Comparison of ENCODE assay signal across 8 cellular contexts in the genomic region with DNA sequence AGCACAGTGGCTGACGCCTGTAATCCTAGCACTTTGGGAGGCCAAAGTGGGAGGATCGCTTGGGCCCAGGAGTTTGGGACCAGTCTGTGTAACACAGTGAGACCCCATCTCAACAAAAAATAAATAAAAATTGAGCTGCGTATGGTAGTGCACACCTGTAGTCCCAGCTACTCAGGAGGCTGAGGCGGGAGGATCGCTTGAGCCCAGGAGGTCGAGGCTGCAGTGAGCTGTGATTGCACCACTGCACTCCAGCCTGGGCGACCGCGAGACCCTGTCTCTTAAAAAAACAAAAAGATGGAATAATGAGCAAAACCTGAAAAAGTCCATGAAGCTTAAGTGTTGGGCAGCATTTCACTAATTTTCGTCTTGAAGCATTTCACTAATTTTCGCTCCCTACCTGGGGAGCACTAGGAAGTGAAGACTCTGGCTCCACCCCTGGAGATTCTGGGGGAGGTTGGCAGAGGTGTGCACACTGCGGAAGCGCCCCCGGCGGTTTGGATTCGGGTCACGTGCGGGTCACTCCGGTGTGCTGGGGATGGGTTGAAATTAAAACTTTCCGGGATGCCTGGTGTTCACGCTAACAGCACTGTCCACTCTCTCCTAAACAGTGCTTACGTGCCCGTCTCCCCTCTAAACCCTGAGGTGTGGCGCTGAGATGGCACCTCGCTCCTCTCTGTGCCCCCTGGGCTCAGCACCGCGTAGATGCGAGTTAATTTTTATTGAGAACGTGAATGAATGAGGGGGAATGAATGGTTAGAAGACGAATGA. TPM values are rescaled to one million over a fixed set of nuclear protein-coding genes. Genes with fewer than 3 reads are reported as not detected.
DNase-seq lines count a peak whose midpoint lies in the region; ATAC-seq and TF ChIP-seq lines count a peak whose summit lies in the region.

No MANE protein-coding gene starts in this region.

- peaks cover 0 to 5% (median 0%) of the 10 kb centered on the region in 4 donors for H3K36me3 ChIP-seq in esophagus muscularis mucosa

- H3K27ac Mint-ChIP-seq in osteocyte (ENCODE audit: unreplicated experiment) = peak overlapping the region; percentile 59

- H3K4me3 Mint-ChIP-seq in osteocyte (ENCODE audit: unreplicated experiment) = peak overlapping the region; percentile 83

- H3K27me3 ChIP-seq in esophagus muscularis mucosa = no peaks in the 10 kb centered on the region

- peaks cover 16% of the 10 kb centered on the region for H3K4me1 Mint-ChIP-seq in osteocyte (ENCODE audit: unreplicated experiment)

- no peak for TF ChIP-seq POLR2A in esophagus muscularis mucosa (IDR thresholded peaks at IDR 0.05; ENCODE audit: low read depth)

- CTCF ChIA-PET in GM10248 (lab: Yijun Ruan, JAX) = interaction anchor here (0.9 to 2.1 kb wide), 4 partner anchors 18 to 101 kb away, joined by 3 to 6 read pairs (median 4); no protein-coding TSS in a partner anchor

- DNase-seq in 8988T (peak; percentile 82), SHP77 treated with DMSO at 0.1 percent for 48 hours (lab: John Stamatoyannopoulos, UW) (peak; percentile 73), esophagus muscularis mucosa (ENCODE audit: extremely low spot score) (no peak), osteocyte (ENCODE audit: extremely low spot score, unreplicated experiment) (no peak), GM10248 (ENCODE audit: extremely low spot score) (no peak), RKO (ENCODE audit: low spot score) (no peak)

- peak overlapping the region; percentile 67 to 81 (median 76) for H3K4me3 ChIP-seq in esophagus muscularis mucosa

- WGBS in esophagus muscularis mucosa = 31% methylated on average over 27 of the region's 30 CpGs

- H3K9me3 Mint-ChIP-seq in osteocyte (ENCODE audit: unreplicated experiment) = no peaks in the 10 kb centered on the region

- intact Hi-C loops in esophagus muscularis mucosa (cut with DNase I) = no loop called here

- peak; percentile 14 for ATAC-seq in GM18502 (IDR thresholded peaks at IDR 0.05; ENCODE audit: poor library complexity, unreplicated experiment)
- ATAC-seq in HG03095 (IDR thresholded peaks at IDR 0.05; ENCODE audit: unreplicated experiment) = peak; percentile 3

- no peaks in the 10 kb centered on the region for H3K36me3 Mint-ChIP-seq in osteocyte (ENCODE audit: unreplicated experiment)

- peaks cover 13 to 24% (median 21%) of the 10 kb centered on the region in 4 donors for H3K4me1 ChIP-seq in esophagus muscularis mucosa

- no peaks in the 10 kb centered on the region for H3K9me3 ChIP-seq in esophagus muscularis mucosa

- no peaks in the 10 kb centered on the region for H3K27me3 Mint-ChIP-seq in osteocyte (ENCODE audit: unreplicated experiment)

- TF ChIP-seq EP300 in esophagus muscularis mucosa (IDR thresholded peaks at IDR 0.05) = no peak

- TF ChIP-seq CTCF in esophagus muscularis mucosa (IDR thresholded peaks at IDR 0.05) (no peak), osteocyte (IDR thresholded peaks at IDR 0.05) (no peak), GM10248 (IDR thresholded peaks at IDR 0.05; ENCODE audit: control extremely low read depth, extremely low read depth, low read depth, missing control alignments) (no peak)

- H3K27ac ChIP-seq in esophagus muscularis mucosa (replicated peaks in 1 of 4) = peak overlapping the region; percentile 67 to 82 (median 76)

- POLR2A ChIA-PET in GM10248 (lab: Yijun Ruan, JAX) = no interaction called here

RNA-seq across cellular contexts. Expression of gene NAA40, which starts 0.9 kb away (rescaled TPM):
- total RNA-seq in esophagus muscularis mucosa (1 to 10 TPM; 3.8 to 8.8 (median 8.0) TPM), osteocyte (24.0 and 28.1 TPM in 2 replicates)

RNA-seq across cellular contexts. Expression of gene RCOR2, which starts 20.9 kb away (rescaled TPM):
- under 1 TPM in 3 of 4 donors, not detected in 1; 0.40 to 0.45 (median 0.42) TPM for total RNA-seq in esophagus muscularis mucosa
- total RNA-seq in osteocyte = 2.5 and 2.6 TPM in 2 replicates

RNA-seq across cellular contexts. Expression of gene COX8A, which starts 36.5 kb away (rescaled TPM):
- 100 to 1,000 TPM; 393 to 518 (median 445) TPM for total RNA-seq in esophagus muscularis mucosa
- 253 and 265 TPM in 2 replicates for total RNA-seq in osteocyte

RNA-seq across cellular contexts. Expression of gene OTUB1, which starts 48.3 kb away (rescaled TPM):
- total RNA-seq in esophagus muscularis mucosa (10 to 100 TPM; 57.7 to 70.5 (median 65.4) TPM), osteocyte (66.2 and 71.4 TPM in 2 replicates)

Comparison
In these comparisons a context has a peak if more than half of its experiments do, and no peak if none do; other contexts are left out.
1. DNase-seq: peak in 8988T (single experiment) and SHP77 treated with DMSO at 0.1 percent for 48 hours (single experiment); none in esophagus muscularis mucosa (single experiment), osteocyte (single experiment), GM10248 (single experiment) and RKO (single experiment).